1 cellular context compared by ENCODE assay signal in the genomic region with DNA sequence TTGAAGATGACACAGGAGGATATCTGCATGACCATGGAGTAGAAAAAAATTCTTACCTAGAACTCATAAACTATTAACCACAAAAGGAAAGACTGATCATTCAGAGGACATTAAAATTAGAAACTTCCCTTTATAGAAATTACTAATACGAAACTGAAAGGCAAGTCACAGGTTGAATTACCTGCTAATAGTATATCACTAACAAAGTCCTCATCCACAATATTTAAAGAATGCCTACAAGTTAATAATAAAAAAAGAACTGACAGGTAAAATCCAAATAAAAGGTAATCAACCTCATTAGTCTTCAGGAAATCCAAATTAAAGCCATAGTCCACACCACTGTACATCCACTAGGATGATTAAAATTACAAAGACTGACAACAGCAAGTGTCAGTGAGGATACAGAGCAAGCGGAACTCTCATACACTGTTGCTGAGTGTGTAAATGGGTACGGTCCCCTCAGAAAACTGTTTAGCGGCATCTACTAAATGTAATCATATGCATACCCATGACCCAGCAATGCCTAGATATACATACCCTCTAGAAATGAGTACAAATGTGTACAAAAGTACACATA.
TF ChIP-seq lines count a peak whose summit lies in the region.

No MANE protein-coding gene starts in this region.

TF ChIP-seq in GM12878, 131 proteins besides CTCF, POLR2A, EP300 and RAD21 (continued from another document and continues in another):
- TF ChIP-seq HDAC6 (IDR thresholded peaks at IDR 0.05; ENCODE audit: unreplicated experiment) = no peak
- TF ChIP-seq BMI1 (IDR thresholded peaks at IDR 0.05; ENCODE audit: borderline replicate concordance) = no peak; the same call in 1 of the 2 replicates
- TF ChIP-seq, protein P1, sequence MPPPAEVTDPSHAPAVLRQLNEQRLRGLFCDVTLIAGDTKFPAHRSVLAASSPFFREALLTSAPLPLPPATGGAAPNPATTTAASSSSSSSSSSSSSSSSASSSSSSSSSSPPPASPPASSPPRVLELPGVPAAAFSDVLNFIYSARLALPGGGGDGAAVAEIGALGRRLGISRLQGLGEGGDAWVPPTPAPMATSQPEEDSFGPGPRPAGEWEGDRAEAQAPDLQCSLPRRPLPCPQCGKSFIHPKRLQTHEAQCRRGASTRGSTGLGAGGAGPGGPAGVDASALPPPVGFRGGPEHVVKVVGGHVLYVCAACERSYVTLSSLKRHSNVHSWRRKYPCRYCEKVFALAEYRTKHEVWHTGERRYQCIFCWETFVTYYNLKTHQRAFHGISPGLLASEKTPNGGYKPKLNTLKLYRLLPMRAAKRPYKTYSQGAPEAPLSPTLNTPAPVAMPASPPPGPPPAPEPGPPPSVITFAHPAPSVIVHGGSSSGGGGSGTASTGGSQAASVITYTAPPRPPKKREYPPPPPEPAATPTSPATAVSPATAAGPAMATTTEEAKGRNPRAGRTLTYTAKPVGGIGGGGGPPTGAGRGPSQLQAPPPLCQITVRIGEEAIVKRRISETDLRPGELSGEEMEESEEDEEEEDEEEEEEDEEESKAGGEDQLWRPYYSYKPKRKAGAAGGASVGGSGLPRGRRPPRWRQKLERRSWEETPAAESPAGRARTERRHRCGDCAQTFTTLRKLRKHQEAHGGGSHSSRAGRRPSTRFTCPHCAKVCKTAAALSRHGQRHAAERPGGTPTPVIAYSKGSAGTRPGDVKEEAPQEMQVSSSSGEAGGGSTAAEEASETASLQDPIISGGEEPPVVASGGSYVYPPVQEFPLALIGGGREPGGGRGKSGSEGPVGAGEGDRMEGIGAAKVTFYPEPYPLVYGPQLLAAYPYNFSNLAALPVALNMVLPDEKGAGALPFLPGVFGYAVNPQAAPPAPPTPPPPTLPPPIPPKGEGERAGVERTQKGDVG (CRISPR knock-in tag; IDR thresholded peaks at IDR 0.05) = no peak
- TF ChIP-seq TARDBP (IDR thresholded peaks at IDR 0.05; ENCODE audit: borderline replicate concordance) = no peak
- TF ChIP-seq, protein P2, sequence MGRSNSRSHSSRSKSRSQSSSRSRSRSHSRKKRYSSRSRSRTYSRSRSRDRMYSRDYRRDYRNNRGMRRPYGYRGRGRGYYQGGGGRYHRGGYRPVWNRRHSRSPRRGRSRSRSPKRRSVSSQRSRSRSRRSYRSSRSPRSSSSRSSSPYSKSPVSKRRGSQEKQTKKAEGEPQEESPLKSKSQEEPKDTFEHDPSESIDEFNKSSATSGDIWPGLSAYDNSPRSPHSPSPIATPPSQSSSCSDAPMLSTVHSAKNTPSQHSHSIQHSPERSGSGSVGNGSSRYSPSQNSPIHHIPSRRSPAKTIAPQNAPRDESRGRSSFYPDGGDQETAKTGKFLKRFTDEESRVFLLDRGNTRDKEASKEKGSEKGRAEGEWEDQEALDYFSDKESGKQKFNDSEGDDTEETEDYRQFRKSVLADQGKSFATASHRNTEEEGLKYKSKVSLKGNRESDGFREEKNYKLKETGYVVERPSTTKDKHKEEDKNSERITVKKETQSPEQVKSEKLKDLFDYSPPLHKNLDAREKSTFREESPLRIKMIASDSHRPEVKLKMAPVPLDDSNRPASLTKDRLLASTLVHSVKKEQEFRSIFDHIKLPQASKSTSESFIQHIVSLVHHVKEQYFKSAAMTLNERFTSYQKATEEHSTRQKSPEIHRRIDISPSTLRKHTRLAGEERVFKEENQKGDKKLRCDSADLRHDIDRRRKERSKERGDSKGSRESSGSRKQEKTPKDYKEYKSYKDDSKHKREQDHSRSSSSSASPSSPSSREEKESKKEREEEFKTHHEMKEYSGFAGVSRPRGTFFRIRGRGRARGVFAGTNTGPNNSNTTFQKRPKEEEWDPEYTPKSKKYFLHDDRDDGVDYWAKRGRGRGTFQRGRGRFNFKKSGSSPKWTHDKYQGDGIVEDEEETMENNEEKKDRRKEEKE (IDR thresholded peaks at IDR 0.05) = no peak
- TF ChIP-seq, protein P3, sequence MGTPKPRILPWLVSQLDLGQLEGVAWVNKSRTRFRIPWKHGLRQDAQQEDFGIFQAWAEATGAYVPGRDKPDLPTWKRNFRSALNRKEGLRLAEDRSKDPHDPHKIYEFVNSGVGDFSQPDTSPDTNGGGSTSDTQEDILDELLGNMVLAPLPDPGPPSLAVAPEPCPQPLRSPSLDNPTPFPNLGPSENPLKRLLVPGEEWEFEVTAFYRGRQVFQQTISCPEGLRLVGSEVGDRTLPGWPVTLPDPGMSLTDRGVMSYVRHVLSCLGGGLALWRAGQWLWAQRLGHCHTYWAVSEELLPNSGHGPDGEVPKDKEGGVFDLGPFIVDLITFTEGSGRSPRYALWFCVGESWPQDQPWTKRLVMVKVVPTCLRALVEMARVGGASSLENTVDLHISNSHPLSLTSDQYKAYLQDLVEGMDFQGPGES (IDR thresholded peaks at IDR 0.05) = no peak
- TF ChIP-seq ZNF217 (IDR thresholded peaks at IDR 0.05) = peak; percentile 76; the same call in 1 of the 2 replicates
- TF ChIP-seq POLR2AphosphoS5 (IDR thresholded peaks at IDR 0.05; ENCODE audit: low read length) = no peak
- TF ChIP-seq, protein P4, sequence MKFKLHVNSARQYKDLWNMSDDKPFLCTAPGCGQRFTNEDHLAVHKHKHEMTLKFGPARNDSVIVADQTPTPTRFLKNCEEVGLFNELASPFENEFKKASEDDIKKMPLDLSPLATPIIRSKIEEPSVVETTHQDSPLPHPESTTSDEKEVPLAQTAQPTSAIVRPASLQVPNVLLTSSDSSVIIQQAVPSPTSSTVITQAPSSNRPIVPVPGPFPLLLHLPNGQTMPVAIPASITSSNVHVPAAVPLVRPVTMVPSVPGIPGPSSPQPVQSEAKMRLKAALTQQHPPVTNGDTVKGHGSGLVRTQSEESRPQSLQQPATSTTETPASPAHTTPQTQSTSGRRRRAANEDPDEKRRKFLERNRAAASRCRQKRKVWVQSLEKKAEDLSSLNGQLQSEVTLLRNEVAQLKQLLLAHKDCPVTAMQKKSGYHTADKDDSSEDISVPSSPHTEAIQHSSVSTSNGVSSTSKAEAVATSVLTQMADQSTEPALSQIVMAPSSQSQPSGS (IDR thresholded peaks at IDR 0.05; ENCODE audit: low read length) = peak; percentile 90
- TF ChIP-seq, protein P5, sequence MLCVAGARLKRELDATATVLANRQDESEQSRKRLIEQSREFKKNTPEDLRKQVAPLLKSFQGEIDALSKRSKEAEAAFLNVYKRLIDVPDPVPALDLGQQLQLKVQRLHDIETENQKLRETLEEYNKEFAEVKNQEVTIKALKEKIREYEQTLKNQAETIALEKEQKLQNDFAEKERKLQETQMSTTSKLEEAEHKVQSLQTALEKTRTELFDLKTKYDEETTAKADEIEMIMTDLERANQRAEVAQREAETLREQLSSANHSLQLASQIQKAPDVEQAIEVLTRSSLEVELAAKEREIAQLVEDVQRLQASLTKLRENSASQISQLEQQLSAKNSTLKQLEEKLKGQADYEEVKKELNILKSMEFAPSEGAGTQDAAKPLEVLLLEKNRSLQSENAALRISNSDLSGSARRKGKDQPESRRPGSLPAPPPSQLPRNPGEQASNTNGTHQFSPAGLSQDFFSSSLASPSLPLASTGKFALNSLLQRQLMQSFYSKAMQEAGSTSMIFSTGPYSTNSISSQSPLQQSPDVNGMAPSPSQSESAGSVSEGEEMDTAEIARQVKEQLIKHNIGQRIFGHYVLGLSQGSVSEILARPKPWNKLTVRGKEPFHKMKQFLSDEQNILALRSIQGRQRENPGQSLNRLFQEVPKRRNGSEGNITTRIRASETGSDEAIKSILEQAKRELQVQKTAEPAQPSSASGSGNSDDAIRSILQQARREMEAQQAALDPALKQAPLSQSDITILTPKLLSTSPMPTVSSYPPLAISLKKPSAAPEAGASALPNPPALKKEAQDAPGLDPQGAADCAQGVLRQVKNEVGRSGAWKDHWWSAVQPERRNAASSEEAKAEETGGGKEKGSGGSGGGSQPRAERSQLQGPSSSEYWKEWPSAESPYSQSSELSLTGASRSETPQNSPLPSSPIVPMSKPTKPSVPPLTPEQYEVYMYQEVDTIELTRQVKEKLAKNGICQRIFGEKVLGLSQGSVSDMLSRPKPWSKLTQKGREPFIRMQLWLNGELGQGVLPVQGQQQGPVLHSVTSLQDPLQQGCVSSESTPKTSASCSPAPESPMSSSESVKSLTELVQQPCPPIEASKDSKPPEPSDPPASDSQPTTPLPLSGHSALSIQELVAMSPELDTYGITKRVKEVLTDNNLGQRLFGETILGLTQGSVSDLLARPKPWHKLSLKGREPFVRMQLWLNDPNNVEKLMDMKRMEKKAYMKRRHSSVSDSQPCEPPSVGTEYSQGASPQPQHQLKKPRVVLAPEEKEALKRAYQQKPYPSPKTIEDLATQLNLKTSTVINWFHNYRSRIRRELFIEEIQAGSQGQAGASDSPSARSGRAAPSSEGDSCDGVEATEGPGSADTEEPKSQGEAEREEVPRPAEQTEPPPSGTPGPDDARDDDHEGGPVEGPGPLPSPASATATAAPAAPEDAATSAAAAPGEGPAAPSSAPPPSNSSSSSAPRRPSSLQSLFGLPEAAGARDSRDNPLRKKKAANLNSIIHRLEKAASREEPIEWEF (IDR thresholded peaks at IDR 0.05; ENCODE audit: insufficient replicate concordance, low read depth, low read length) = peak; percentile 66
- TF ChIP-seq MYB (IDR thresholded peaks at IDR 0.05; ENCODE audit: borderline replicate concordance, low read depth, low read length) = no peak
- TF ChIP-seq, protein P6, sequence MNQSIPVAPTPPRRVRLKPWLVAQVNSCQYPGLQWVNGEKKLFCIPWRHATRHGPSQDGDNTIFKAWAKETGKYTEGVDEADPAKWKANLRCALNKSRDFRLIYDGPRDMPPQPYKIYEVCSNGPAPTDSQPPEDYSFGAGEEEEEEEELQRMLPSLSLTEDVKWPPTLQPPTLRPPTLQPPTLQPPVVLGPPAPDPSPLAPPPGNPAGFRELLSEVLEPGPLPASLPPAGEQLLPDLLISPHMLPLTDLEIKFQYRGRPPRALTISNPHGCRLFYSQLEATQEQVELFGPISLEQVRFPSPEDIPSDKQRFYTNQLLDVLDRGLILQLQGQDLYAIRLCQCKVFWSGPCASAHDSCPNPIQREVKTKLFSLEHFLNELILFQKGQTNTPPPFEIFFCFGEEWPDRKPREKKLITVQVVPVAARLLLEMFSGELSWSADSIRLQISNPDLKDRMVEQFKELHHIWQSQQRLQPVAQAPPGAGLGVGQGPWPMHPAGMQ (IDR thresholded peaks at IDR 0.05; ENCODE audit: borderline replicate concordance) = no peak
- 0 out of 2 replicates have a peak, but pooled peaks have one; percentile 47 for TF ChIP-seq SMARCA5 (IDR thresholded peaks at IDR 0.05)
- no peak for TF ChIP-seq CBFB (IDR thresholded peaks at IDR 0.05; ENCODE audit: low read depth)
- TF ChIP-seq IRF4 (IDR thresholded peaks at IDR 0.05; ENCODE audit: low read depth, low read length) = peak; percentile 45; the same call in 1 of the 2 replicates
- no peak for TF ChIP-seq FOS (IDR thresholded peaks at IDR 0.05; ENCODE audit: borderline replicate concordance, extremely low read depth, insufficient read length)
- TF ChIP-seq, protein P7, sequence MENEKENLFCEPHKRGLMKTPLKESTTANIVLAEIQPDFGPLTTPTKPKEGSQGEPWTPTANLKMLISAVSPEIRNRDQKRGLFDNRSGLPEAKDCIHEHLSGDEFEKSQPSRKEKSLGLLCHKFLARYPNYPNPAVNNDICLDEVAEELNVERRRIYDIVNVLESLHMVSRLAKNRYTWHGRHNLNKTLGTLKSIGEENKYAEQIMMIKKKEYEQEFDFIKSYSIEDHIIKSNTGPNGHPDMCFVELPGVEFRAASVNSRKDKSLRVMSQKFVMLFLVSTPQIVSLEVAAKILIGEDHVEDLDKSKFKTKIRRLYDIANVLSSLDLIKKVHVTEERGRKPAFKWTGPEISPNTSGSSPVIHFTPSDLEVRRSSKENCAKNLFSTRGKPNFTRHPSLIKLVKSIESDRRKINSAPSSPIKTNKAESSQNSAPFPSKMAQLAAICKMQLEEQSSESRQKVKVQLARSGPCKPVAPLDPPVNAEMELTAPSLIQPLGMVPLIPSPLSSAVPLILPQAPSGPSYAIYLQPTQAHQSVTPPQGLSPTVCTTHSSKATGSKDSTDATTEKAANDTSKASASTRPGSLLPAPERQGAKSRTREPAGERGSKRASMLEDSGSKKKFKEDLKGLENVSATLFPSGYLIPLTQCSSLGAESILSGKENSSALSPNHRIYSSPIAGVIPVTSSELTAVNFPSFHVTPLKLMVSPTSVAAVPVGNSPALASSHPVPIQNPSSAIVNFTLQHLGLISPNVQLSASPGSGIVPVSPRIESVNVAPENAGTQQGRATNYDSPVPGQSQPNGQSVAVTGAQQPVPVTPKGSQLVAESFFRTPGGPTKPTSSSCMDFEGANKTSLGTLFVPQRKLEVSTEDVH (IDR thresholded peaks at IDR 0.05; ENCODE audit: low read depth, partially characterized antibody) = peak; percentile 25
- TF ChIP-seq FOXM1 (IDR thresholded peaks at IDR 0.05; ENCODE audit: low read depth, low read length) = peak; percentile 69; the same call in 1 of the 2 replicates
- TF ChIP-seq TAF1 (IDR thresholded peaks at IDR 0.05; ENCODE audit: borderline replicate concordance, low read depth, low read length) = no peak
- TF ChIP-seq SUPT20H (IDR thresholded peaks at IDR 0.05; ENCODE audit: borderline replicate concordance, control insufficient read depth, low read depth, low read length) = no peak
- TF ChIP-seq BHLHE40 (IDR thresholded peaks at IDR 0.05; ENCODE audit: borderline replicate concordance in 1 of 2, low read depth in 2 of 2, low read length in 1 of 2) = no peak
- TF ChIP-seq ZZZ3 (IDR thresholded peaks at IDR 0.05; ENCODE audit: control insufficient read depth, insufficient read length, low read depth) = no peak
- TF ChIP-seq YBX1 (IDR thresholded peaks at IDR 0.05) = no peak
- TF ChIP-seq CREB1 (IDR thresholded peaks at IDR 0.05; ENCODE audit: low read depth) = no peak
- TF ChIP-seq, protein P8, sequence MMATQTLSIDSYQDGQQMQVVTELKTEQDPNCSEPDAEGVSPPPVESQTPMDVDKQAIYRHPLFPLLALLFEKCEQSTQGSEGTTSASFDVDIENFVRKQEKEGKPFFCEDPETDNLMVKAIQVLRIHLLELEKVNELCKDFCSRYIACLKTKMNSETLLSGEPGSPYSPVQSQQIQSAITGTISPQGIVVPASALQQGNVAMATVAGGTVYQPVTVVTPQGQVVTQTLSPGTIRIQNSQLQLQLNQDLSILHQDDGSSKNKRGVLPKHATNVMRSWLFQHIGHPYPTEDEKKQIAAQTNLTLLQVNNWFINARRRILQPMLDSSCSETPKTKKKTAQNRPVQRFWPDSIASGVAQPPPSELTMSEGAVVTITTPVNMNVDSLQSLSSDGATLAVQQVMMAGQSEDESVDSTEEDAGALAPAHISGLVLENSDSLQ (IDR thresholded peaks at IDR 0.05) = no peak; the same call in 1 of the 2 replicates
- TF ChIP-seq SMC3 (IDR thresholded peaks at IDR 0.05; ENCODE audit: borderline replicate concordance, low read length) = no peak
- no peak for TF ChIP-seq SUZ12 (IDR thresholded peaks at IDR 0.05; ENCODE audit: unreplicated experiment)
- no peak for TF ChIP-seq NR2C1 (IDR thresholded peaks at IDR 0.05)
- no peak for TF ChIP-seq ESRRA (IDR thresholded peaks at IDR 0.05; ENCODE audit: low read length)
- TF ChIP-seq HDAC2 (IDR thresholded peaks at IDR 0.05) = no peak
- no peak for TF ChIP-seq EGR1 (IDR thresholded peaks at IDR 0.05; ENCODE audit: borderline replicate concordance in 1 of 2, low read depth in 2 of 2, low read length in 2 of 2)
- no peak for TF ChIP-seq SPI1 (IDR thresholded peaks at IDR 0.05; ENCODE audit: borderline replicate concordance, insufficient read depth, low read depth, low read length)
